In the genomic region with DNA sequence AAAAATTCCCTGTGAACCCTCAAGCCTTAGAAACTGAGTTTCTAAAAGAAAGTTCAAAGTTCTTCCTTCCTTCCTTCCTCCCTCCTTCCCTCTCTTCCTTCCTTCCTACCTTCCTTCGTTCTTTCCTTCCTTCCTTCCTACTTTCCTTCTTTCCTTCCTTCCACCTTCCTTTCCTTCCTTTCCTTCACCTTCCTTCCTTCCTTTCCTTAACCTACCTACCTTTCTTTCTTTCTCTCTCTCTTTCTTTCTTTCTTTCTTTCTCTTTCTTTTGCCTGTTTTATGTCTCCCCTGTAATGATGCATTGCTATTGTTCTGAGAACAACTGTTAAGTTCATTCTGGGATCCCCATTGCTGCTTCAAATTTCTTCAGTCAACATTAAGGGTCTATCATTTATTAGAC, we compare ENCODE assay signal across 2 cellular contexts.
TF ChIP-seq lines count a peak whose summit lies in the region.

No MANE protein-coding gene starts in this region.

TF ChIP-seq in HEK293, 187 proteins besides CTCF, POLR2A, EP300 and RAD21 (continued from another document):
- TF ChIP-seq ZNF366 (tag by site-specific recombination; conservative IDR thresholded peaks at IDR 0.05) (peak; percentile 84), SCRT1 (tag by site-specific recombination; IDR thresholded peaks at IDR 0.05; ENCODE audit: borderline replicate concordance) (no peak)

TF ChIP-seq in K562, 482 proteins besides CTCF, POLR2A, EP300 and RAD21 (continued from another document):
- no peak for TF ChIP-seq MCM5 (IDR thresholded peaks at IDR 0.05; ENCODE audit: low read depth)
- TF ChIP-seq, protein P1, sequence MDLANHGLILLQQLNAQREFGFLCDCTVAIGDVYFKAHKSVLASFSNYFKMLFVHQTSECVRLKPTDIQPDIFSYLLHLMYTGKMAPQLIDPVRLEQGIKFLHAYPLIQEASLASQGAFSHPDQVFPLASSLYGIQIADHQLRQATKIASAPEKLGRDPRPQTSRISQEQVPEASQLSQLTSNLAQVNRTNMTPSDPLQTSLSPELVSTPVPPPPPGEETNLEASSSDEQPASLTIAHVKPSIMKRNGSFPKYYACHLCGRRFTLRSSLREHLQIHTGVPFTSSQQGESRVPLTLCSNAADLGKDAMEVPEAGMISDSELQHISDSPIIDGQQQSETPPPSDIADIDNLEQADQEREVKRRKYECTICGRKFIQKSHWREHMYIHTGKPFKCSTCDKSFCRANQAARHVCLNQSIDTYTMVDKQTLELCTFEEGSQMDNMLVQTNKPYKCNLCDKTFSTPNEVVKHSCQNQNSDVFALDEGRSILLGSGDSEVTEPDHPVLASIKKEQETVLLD (IDR thresholded peaks at IDR 0.05), result no peak
